ENCODE assay signal across 2 cellular contexts in the genomic region with DNA sequence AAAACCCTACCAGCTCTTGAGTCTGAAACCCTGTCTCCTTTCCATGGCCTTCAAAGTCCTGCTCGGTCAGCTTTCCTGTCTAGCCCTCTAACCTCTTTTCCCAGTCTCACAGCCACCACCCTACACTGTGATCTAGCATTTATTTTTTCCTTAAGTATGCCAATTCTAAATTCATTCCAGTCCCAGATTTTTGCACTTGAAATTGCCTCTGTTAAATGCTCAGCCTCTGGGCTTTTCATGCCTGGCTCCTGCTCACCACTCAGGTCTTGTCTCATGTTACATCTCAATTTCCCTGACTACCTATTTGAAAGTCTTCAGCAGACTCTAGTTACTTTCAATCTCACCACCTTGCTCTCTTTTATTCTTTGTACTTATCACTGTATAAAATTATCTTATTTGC.
TF ChIP-seq lines count a peak whose summit lies in the region.

No MANE protein-coding gene starts in this region.

TF ChIP-seq in GM23338, 12 proteins besides CTCF, POLR2A, EP300 and RAD21 (continued from another document):
- TF ChIP-seq, protein P1, sequence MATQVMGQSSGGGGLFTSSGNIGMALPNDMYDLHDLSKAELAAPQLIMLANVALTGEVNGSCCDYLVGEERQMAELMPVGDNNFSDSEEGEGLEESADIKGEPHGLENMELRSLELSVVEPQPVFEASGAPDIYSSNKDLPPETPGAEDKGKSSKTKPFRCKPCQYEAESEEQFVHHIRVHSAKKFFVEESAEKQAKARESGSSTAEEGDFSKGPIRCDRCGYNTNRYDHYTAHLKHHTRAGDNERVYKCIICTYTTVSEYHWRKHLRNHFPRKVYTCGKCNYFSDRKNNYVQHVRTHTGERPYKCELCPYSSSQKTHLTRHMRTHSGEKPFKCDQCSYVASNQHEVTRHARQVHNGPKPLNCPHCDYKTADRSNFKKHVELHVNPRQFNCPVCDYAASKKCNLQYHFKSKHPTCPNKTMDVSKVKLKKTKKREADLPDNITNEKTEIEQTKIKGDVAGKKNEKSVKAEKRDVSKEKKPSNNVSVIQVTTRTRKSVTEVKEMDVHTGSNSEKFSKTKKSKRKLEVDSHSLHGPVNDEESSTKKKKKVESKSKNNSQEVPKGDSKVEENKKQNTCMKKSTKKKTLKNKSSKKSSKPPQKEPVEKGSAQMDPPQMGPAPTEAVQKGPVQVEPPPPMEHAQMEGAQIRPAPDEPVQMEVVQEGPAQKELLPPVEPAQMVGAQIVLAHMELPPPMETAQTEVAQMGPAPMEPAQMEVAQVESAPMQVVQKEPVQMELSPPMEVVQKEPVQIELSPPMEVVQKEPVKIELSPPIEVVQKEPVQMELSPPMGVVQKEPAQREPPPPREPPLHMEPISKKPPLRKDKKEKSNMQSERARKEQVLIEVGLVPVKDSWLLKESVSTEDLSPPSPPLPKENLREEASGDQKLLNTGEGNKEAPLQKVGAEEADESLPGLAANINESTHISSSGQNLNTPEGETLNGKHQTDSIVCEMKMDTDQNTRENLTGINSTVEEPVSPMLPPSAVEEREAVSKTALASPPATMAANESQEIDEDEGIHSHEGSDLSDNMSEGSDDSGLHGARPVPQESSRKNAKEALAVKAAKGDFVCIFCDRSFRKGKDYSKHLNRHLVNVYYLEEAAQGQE (IDR thresholded peaks at IDR 0.05; ENCODE audit: unreplicated experiment), result no peak
- TF ChIP-seq, protein P2, sequence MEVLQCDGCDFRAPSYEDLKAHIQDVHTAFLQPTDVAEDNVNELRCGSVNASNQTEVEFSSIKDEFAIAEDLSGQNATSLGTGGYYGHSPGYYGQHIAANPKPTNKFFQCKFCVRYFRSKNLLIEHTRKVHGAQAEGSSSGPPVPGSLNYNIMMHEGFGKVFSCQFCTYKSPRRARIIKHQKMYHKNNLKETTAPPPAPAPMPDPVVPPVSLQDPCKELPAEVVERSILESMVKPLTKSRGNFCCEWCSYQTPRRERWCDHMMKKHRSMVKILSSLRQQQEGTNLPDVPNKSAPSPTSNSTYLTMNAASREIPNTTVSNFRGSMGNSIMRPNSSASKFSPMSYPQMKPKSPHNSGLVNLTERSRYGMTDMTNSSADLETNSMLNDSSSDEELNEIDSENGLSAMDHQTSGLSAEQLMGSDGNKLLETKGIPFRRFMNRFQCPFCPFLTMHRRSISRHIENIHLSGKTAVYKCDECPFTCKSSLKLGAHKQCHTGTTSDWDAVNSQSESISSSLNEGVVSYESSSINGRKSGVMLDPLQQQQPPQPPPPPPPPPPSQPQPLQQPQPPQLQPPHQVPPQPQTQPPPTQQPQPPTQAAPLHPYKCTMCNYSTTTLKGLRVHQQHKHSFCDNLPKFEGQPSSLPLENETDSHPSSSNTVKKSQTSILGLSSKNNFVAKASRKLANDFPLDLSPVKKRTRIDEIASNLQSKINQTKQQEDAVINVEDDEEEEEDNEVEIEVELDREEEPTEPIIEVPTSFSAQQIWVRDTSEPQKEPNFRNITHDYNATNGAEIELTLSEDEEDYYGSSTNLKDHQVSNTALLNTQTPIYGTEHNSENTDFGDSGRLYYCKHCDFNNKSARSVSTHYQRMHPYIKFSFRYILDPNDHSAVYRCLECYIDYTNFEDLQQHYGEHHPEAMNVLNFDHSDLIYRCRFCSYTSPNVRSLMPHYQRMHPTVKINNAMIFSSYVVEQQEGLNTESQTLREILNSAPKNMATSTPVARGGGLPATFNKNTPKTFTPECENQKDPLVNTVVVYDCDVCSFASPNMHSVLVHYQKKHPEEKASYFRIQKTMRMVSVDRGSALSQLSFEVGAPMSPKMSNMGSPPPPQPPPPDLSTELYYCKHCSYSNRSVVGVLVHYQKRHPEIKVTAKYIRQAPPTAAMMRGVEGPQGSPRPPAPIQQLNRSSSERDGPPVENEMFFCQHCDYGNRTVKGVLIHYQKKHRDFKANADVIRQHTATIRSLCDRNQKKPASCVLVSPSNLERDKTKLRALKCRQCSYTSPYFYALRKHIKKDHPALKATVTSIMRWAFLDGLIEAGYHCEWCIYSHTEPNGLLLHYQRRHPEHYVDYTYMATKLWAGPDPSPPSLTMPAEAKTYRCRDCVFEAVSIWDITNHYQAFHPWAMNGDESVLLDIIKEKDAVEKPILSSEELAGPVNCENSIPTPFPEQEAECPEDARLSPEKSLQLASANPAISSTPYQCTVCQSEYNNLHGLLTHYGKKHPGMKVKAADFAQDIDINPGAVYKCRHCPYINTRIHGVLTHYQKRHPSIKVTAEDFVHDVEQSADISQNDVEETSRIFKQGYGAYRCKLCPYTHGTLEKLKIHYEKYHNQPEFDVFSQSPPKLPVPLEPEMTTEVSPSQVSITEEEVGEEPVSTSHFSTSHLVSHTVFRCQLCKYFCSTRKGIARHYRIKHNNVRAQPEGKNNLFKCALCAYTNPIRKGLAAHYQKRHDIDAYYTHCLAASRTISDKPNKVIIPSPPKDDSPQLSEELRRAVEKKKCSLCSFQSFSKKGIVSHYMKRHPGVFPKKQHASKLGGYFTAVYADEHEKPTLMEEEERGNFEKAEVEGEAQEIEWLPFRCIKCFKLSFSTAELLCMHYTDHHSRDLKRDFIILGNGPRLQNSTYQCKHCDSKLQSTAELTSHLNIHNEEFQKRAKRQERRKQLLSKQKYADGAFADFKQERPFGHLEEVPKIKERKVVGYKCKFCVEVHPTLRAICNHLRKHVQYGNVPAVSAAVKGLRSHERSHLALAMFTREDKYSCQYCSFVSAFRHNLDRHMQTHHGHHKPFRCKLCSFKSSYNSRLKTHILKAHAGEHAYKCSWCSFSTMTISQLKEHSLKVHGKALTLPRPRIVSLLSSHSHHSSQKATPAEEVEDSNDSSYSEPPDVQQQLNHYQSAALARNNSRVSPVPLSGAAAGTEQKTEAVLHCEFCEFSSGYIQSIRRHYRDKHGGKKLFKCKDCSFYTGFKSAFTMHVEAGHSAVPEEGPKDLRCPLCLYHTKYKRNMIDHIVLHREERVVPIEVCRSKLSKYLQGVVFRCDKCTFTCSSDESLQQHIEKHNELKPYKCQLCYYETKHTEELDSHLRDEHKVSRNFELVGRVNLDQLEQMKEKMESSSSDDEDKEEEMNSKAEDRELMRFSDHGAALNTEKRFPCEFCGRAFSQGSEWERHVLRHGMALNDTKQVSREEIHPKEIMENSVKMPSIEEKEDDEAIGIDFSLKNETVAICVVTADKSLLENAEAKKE (CRISPR knock-in tag; IDR thresholded peaks at IDR 0.05), result no peak
- TF ChIP-seq, protein P3, sequence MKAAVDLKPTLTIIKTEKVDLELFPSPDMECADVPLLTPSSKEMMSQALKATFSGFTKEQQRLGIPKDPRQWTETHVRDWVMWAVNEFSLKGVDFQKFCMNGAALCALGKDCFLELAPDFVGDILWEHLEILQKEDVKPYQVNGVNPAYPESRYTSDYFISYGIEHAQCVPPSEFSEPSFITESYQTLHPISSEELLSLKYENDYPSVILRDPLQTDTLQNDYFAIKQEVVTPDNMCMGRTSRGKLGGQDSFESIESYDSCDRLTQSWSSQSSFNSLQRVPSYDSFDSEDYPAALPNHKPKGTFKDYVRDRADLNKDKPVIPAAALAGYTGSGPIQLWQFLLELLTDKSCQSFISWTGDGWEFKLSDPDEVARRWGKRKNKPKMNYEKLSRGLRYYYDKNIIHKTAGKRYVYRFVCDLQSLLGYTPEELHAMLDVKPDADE (IDR thresholded peaks at IDR 0.05), result no peak
- TF ChIP-seq NANOG (IDR thresholded peaks at IDR 0.05; ENCODE audit: borderline replicate concordance) (no peak), STAT1 (IDR thresholded peaks at IDR 0.05; ENCODE audit: unreplicated experiment) (no peak), CREB1 (CRISPR knock-in tag; IDR thresholded peaks at IDR 0.05; ENCODE audit: low read depth) (no peak)

TF ChIP-seq in WTC11, 78 proteins besides CTCF, POLR2A, EP300 and RAD21 (continued from another document):
- TF ChIP-seq, protein P4, sequence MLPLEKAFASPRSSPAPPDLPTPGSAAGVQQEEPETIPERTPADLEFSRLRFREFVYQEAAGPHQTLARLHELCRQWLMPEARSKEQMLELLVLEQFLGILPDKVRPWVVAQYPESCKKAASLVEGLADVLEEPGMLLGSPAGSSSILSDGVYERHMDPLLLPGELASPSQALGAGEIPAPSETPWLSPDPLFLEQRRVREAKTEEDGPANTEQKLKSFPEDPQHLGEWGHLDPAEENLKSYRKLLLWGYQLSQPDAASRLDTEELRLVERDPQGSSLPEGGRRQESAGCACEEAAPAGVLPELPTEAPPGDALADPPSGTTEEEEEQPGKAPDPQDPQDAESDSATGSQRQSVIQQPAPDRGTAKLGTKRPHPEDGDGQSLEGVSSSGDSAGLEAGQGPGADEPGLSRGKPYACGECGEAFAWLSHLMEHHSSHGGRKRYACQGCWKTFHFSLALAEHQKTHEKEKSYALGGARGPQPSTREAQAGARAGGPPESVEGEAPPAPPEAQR (CRISPR knock-in tag; IDR thresholded peaks at IDR 0.05), result no peak
- TF ChIP-seq ZNF317 (CRISPR knock-in tag; IDR thresholded peaks at IDR 0.05; ENCODE audit: borderline replicate concordance, low read depth) (no peak), ZNF138 (CRISPR knock-in tag; conservative IDR thresholded peaks at IDR 0.05) (no peak), ZNF121 (CRISPR knock-in tag; IDR thresholded peaks at IDR 0.05) (no peak), NR3C1 (CRISPR knock-in tag; conservative IDR thresholded peaks at IDR 0.05; ENCODE audit: low read depth) (no peak), TP53 (CRISPR knock-in tag; IDR thresholded peaks at IDR 0.05) (no peak), NFYB (CRISPR knock-in tag; conservative IDR thresholded peaks at IDR 0.05; ENCODE audit: low read depth) (no peak), NR2C2 (CRISPR knock-in tag; IDR thresholded peaks at IDR 0.05) (no peak), ELF4 (CRISPR knock-in tag; IDR thresholded peaks at IDR 0.05; ENCODE audit: low read depth) (no peak), TEAD4 (CRISPR knock-in tag; IDR thresholded peaks at IDR 0.05) (no peak), PRRX2 (CRISPR knock-in tag; IDR thresholded peaks at IDR 0.05) (no peak), NFE2L1 (CRISPR knock-in tag; IDR thresholded peaks at IDR 0.05) (no peak)
- TF ChIP-seq, protein P5, sequence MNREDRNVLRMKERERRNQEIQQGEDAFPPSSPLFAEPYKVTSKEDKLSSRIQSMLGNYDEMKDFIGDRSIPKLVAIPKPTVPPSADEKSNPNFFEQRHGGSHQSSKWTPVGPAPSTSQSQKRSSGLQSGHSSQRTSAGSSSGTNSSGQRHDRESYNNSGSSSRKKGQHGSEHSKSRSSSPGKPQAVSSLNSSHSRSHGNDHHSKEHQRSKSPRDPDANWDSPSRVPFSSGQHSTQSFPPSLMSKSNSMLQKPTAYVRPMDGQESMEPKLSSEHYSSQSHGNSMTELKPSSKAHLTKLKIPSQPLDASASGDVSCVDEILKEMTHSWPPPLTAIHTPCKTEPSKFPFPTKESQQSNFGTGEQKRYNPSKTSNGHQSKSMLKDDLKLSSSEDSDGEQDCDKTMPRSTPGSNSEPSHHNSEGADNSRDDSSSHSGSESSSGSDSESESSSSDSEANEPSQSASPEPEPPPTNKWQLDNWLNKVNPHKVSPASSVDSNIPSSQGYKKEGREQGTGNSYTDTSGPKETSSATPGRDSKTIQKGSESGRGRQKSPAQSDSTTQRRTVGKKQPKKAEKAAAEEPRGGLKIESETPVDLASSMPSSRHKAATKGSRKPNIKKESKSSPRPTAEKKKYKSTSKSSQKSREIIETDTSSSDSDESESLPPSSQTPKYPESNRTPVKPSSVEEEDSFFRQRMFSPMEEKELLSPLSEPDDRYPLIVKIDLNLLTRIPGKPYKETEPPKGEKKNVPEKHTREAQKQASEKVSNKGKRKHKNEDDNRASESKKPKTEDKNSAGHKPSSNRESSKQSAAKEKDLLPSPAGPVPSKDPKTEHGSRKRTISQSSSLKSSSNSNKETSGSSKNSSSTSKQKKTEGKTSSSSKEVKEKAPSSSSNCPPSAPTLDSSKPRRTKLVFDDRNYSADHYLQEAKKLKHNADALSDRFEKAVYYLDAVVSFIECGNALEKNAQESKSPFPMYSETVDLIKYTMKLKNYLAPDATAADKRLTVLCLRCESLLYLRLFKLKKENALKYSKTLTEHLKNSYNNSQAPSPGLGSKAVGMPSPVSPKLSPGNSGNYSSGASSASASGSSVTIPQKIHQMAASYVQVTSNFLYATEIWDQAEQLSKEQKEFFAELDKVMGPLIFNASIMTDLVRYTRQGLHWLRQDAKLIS (CRISPR knock-in tag; IDR thresholded peaks at IDR 0.05; ENCODE audit: borderline replicate concordance), result no peak
- TF ChIP-seq, protein P6, sequence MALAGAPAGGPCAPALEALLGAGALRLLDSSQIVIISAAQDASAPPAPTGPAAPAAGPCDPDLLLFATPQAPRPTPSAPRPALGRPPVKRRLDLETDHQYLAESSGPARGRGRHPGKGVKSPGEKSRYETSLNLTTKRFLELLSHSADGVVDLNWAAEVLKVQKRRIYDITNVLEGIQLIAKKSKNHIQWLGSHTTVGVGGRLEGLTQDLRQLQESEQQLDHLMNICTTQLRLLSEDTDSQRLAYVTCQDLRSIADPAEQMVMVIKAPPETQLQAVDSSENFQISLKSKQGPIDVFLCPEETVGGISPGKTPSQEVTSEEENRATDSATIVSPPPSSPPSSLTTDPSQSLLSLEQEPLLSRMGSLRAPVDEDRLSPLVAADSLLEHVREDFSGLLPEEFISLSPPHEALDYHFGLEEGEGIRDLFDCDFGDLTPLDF (CRISPR knock-in tag; IDR thresholded peaks at IDR 0.05), result no peak
